ENCODE assay signal across 1 cellular context in genomic region chr1:3796215-3797193, GRCh38.
TF ChIP-seq lines count a peak whose summit lies in the region.

Gene LRRC47, minus strand, starts transcription at chr1:3796498. Its CDS starts 22 bp downstream, at chr1:3796476.

TF ChIP-seq in K562, 482 proteins besides CTCF, POLR2A, EP300 and RAD21 (continued from another document and continues in another):
- TF ChIP-seq ZMIZ1 (IDR thresholded peaks at IDR 0.05; ENCODE audit: low read depth in 2 of 2, low read length in 2 of 2) (peak in 1 of 2 experiments; percentile 75; a peak in 2 of 4 replicates), E2F1 (CRISPR knock-in tag; IDR thresholded peaks at IDR 0.05) (peak; percentile 36; the same call in 1 of the 2 replicates), ZNF384 (IDR thresholded peaks at IDR 0.05; ENCODE audit: low read depth, low read length) (no peak), CTCFL (IDR thresholded peaks at IDR 0.05; ENCODE audit: borderline replicate concordance, insufficient read depth, low read depth, low read length, poor library complexity, severe bottlenecking) (no peak), ZBTB11 (CRISPR knock-in tag; IDR thresholded peaks at IDR 0.05) (peak in 1 of 3 experiments; percentile 77; a peak in 2 of 6 replicates), CREB5 (CRISPR knock-in tag; IDR thresholded peaks at IDR 0.05) (no peak), FOXO4 (CRISPR knock-in tag; IDR thresholded peaks at IDR 0.05) (no peak), ATF1 (CRISPR knock-in tag; IDR thresholded peaks at IDR 0.05) (no peak), ATF1 (tag; IDR thresholded peaks at IDR 0.05) (peak; percentile 91), SOX6 (IDR thresholded peaks at IDR 0.05) (peak; percentile 55; the same call in 1 of the 2 replicates), ADNP (tag; IDR thresholded peaks at IDR 0.05) (no peak), EP400 (IDR thresholded peaks at IDR 0.05) (peak; percentile 91), MAFK (IDR thresholded peaks at IDR 0.05; ENCODE audit: low read length) (peak; percentile 58), THAP12 (CRISPR knock-in tag; IDR thresholded peaks at IDR 0.05) (peak; percentile 98), CEBPZ (IDR thresholded peaks at IDR 0.05; ENCODE audit: borderline replicate concordance, low read depth, low read length) (no peak), ZNF644 (tag; IDR thresholded peaks at IDR 0.05; ENCODE audit: low read depth) (0 out of 2 replicates have a peak, but pooled peaks have one; percentile 4), PRMT5 (CRISPR knock-in tag; IDR thresholded peaks at IDR 0.05) (no peak), ZNF140 (CRISPR knock-in tag; IDR thresholded peaks at IDR 0.05) (no peak), ZBTB26 (CRISPR knock-in tag; IDR thresholded peaks at IDR 0.05) (peak; percentile 14; the same call in 1 of the 2 replicates), LARP7 (IDR thresholded peaks at IDR 0.05) (no peak), ZNF592 (IDR thresholded peaks at IDR 0.05) (peak; percentile 37; the same call in 1 of the 2 replicates), RBFOX2 (IDR thresholded peaks at IDR 0.05; ENCODE audit: low read depth, low read length) (peak; percentile 90), ZEB2 (IDR thresholded peaks at IDR 0.05) (0 out of 2 replicates have a peak, but pooled peaks have one; percentile 51)
